ENCODE assay signal across 23 cellular contexts in genomic region chr2:2686228-2686627, GRCh38.
A peak's percentile ranks its signal among the peaks of the same experiment; 100 is the strongest.
DNase-seq lines count a peak whose midpoint lies in the region; ATAC-seq and TF ChIP-seq lines count a peak whose summit lies in the region.
"Had no signal": no experiment of that assay in that cellular context is flagged by ENCODE, and none has a peak within 500 bp of the region (broad histone marks: within the 10 kb centered on the region; RNA-seq: fewer than 3 reads in every experiment).

No MANE protein-coding gene starts in this region.

- H3K4me1 Mint-ChIP-seq in activated T-cell treated with anti-CD3 and anti-CD28 coated beads, Interleukin-2, amount 50 U/mL, for 72 hours (ENCODE audit: low read depth), result peaks cover 60% of the 10 kb centered on the region
- peaks cover 25% of the 10 kb centered on the region for H3K4me1 Mint-ChIP-seq in GM23338
- H3K4me1 Mint-ChIP-seq in naive thymus-derived CD8-positive, alpha-beta T cell, result peaks cover 45 to 91% (median 79%) of the 10 kb centered on the region in 4 donors
- peaks cover 23% of the 10 kb centered on the region for H3K4me1 Mint-ChIP-seq in CD14-positive monocyte

- TF ChIP-seq CTCF in GM23338 (conservative IDR thresholded peaks at IDR 0.05; ENCODE audit: low read depth in 2 of 2), result no peak
- TF ChIP-seq CTCF in VCaP (conservative IDR thresholded peaks at IDR 0.05), result no peak
- TF ChIP-seq CTCF in CD14-positive monocyte (IDR thresholded peaks at IDR 0.05), result no peak

- no peaks in the 10 kb centered on the region for H3F3A ChIP-seq in GM23338 (replicated peaks; ENCODE audit: low read depth)

- H3K4me2 ChIP-seq in GM23338, result no peak overlapping the region
- H3K4me2 ChIP-seq: PC-9 had no signal

- ATAC-seq in activated T-cell treated with anti-CD3 and anti-CD28 coated beads, Interleukin-2, amount 50 U/mL, for 72 hours (replicated peaks in 1 of 2), result no peak
- no peak for ATAC-seq in GM23338
- ATAC-seq in naive thymus-derived CD8-positive, alpha-beta T cell, result peak; percentile 50 to 65
- ATAC-seq: activated CD4-positive, CD25-positive, alpha-beta regulatory T cell treated with anti-CD3 and anti-CD28 coated beads, Interleukin-2, amount 50 U/mL, for 24 hours; foreskin keratinocyte had no signal

- no peaks in the 10 kb centered on the region for H3K27me3 ChIP-seq in GM23338 (ENCODE audit: insufficient read depth)
- H3K27me3 ChIP-seq: foreskin keratinocyte, right atrium auricular region, thyroid gland had no signal

- no peak for DNase-seq in activated T-cell treated with anti-CD3 and anti-CD28 coated beads, Interleukin-2, amount 50 U/mL, for 72 hours
- DNase-seq in activated T-cell treated with anti-CD3 and anti-CD28 coated beads, Interleukin-2, amount 50 U/mL, for 48 hours, result no peak
- DNase-seq in GM23338 (ENCODE audit: low spot score), result no peak
- peak in 2 of 10 donors; percentile 35 to 36 for DNase-seq in naive thymus-derived CD8-positive, alpha-beta T cell
- no peak for DNase-seq in ACHN
- no peak for DNase-seq in T-helper 1 cell
- no peak for DNase-seq in CD14-positive monocyte (ENCODE audit: low spot score)
- DNase-seq: amygdala, caudate nucleus, foreskin keratinocyte, H7, hypothalamus, islet precursor cell, NCI-H1417 treated with DMSO at 0.1 percent for 48 hours, NCI-H2171, NCI-H748 treated with DMSO at 0.1 percent for 48 hours, nucleus accumbens, PC-9, T-helper 9 cell had no signal

- no peaks in the 10 kb centered on the region for H3K9me2 ChIP-seq in GM23338 (ENCODE audit: insufficient read depth)

- peaks cover 6% of the 10 kb centered on the region for H3K27me3 Mint-ChIP-seq in activated T-cell treated with anti-CD3 and anti-CD28 coated beads, Interleukin-2, amount 50 U/mL, for 72 hours (ENCODE audit: low read depth)
- H3K27me3 Mint-ChIP-seq in GM23338 (ENCODE audit: insufficient read depth, low read depth, poor library complexity) (peaks cover 13% of the 10 kb centered on the region), CD14-positive monocyte (ENCODE audit: low read depth in 3 of 3) (peaks cover 35 to 59% (median 37%) of the 10 kb centered on the region in 3 donors)
- H3K27me3 Mint-ChIP-seq in naive thymus-derived CD8-positive, alpha-beta T cell, result peaks cover 0 to 10% (median 0%) of the 10 kb centered on the region in 5 donors

- H3K4me3 ChIP-seq in GM23338, result no peak overlapping the region
- H3K4me3 ChIP-seq: PC-9, right atrium auricular region, thyroid gland had no signal

- H4K20me1 ChIP-seq in GM23338 (replicated peaks; ENCODE audit: insufficient read depth), result no peaks in the 10 kb centered on the region

- peaks cover 8% of the 10 kb centered on the region for H3K4me1 ChIP-seq in GM23338 (ENCODE audit: insufficient read depth)
- H3K4me1 ChIP-seq: foreskin keratinocyte, right atrium auricular region, thyroid gland had no signal

- H3K27ac Mint-ChIP-seq in activated T-cell treated with anti-CD3 and anti-CD28 coated beads, Interleukin-2, amount 50 U/mL, for 72 hours, result no peak overlapping the region
- no peak overlapping the region for H3K27ac Mint-ChIP-seq in GM23338
- H3K27ac Mint-ChIP-seq in naive thymus-derived CD8-positive, alpha-beta T cell, result peak overlapping the region in 8 of 10 donors; percentile 17 to 90 (median 54)
- peak overlapping the region in 3 of 7 donors; percentile 5 to 68 (median 21) for H3K27ac Mint-ChIP-seq in CD14-positive monocyte

- H3K4me3 Mint-ChIP-seq in activated T-cell treated with anti-CD3 and anti-CD28 coated beads, Interleukin-2, amount 50 U/mL, for 72 hours, result peak overlapping the region; percentile 40 to 52
- no peak overlapping the region for H3K4me3 Mint-ChIP-seq in GM23338
- H3K4me3 Mint-ChIP-seq in naive thymus-derived CD8-positive, alpha-beta T cell, result peak overlapping the region; percentile 60 to 84 (median 75)
- H3K4me3 Mint-ChIP-seq in CD14-positive monocyte, result peak overlapping the region in 1 of 2 donors; percentile 77

- POLR2A ChIA-PET in naive thymus-derived CD8-positive, alpha-beta T cell (lab: Charles Lee), result no interaction called here

- H3K9me3 Mint-ChIP-seq in activated T-cell treated with anti-CD3 and anti-CD28 coated beads, Interleukin-2, amount 50 U/mL, for 72 hours, result no peaks in the 10 kb centered on the region
- H3K9me3 Mint-ChIP-seq in GM23338 (no peaks in the 10 kb centered on the region; the same call in 2 of the 3 replicates), CD14-positive monocyte (peaks cover 0 to 5% (median 1%) of the 10 kb centered on the region in 7 donors)
- H3K9me3 Mint-ChIP-seq in naive thymus-derived CD8-positive, alpha-beta T cell, result no peaks in the 10 kb centered on the region

- H3K27ac ChIP-seq in GM23338 (ENCODE audit: low read depth), result no peak overlapping the region
- H3K27ac ChIP-seq in VCaP, result peak overlapping the region; percentile 41; the same call in 1 of the 2 replicates
- H3K27ac ChIP-seq: foreskin keratinocyte, PC-9, right atrium auricular region, thyroid gland had no signal

- no peaks in the 10 kb centered on the region for H3K36me3 Mint-ChIP-seq in activated T-cell treated with anti-CD3 and anti-CD28 coated beads, Interleukin-2, amount 50 U/mL, for 72 hours (ENCODE audit: insufficient read depth in 2 of 2)
- no peaks in the 10 kb centered on the region for H3K36me3 Mint-ChIP-seq in GM23338 (ENCODE audit: low read depth)
- H3K36me3 Mint-ChIP-seq in naive thymus-derived CD8-positive, alpha-beta T cell, result no peaks in the 10 kb centered on the region
- no peaks in the 10 kb centered on the region for H3K36me3 Mint-ChIP-seq in CD14-positive monocyte

- no peaks in the 10 kb centered on the region for H3K36me3 ChIP-seq in GM23338 (ENCODE audit: insufficient read depth)
- H3K36me3 ChIP-seq: right atrium auricular region, thyroid gland had no signal

- in situ Hi-C loops in ACHN (cut with HindIII; ENCODE audit: low pct_ligation_motif_present, low pct_unique_long_range_greater_than_20kb, low sequenced_read_pairs), result no loop called here

- intact Hi-C loops in CD14-positive monocyte (cut with micrococcal nuclease), result no loop called here

- 0 out of 2 replicates have a peak overlapping the region, but pooled peaks have one; percentile 52 for H2AFZ ChIP-seq in GM23338
- H2AFZ ChIP-seq: PC-9 had no signal

- H3K79me2 ChIP-seq in GM23338 (replicated peaks; ENCODE audit: insufficient read depth), result no peaks in the 10 kb centered on the region

TF ChIP-seq in GM23338, 12 proteins besides CTCF, POLR2A, EP300 and RAD21 (continues in another document):
- TF ChIP-seq EZH2 (IDR thresholded peaks at IDR 0.05; ENCODE audit: low read depth, unreplicated experiment), result no peak
- no peak for TF ChIP-seq ZNF114 (CRISPR knock-in tag; IDR thresholded peaks at IDR 0.05)
- no peak for TF ChIP-seq ETS1 (IDR thresholded peaks at IDR 0.05)
- TF ChIP-seq CREB1 (CRISPR knock-in tag; IDR thresholded peaks at IDR 0.05; ENCODE audit: low read depth), result no peak
- TF ChIP-seq POLR2AphosphoS5 (IDR thresholded peaks at IDR 0.05; ENCODE audit: low read depth), result no peak
- no peak for TF ChIP-seq JUNB (IDR thresholded peaks at IDR 0.05; ENCODE audit: unreplicated experiment)

Comparison
In these comparisons a context has a peak if more than half of its experiments do, and no peak if none do; other contexts are left out.
1. ATAC-seq: peak in naive thymus-derived CD8-positive, alpha-beta T cell (2 of 2); none in activated T-cell treated with anti-CD3 and anti-CD28 coated beads, Interleukin-2, amount 50 U/mL, for 72 hours (0 of 2) and GM23338 (single experiment).
2. H3K27ac Mint-ChIP-seq: peak in naive thymus-derived CD8-positive, alpha-beta T cell (8 of 10); none in activated T-cell treated with anti-CD3 and anti-CD28 coated beads, Interleukin-2, amount 50 U/mL, for 72 hours (single experiment) and GM23338 (single experiment).